In genomic region chr22:37658133-37659065, GRCh38 we compare ENCODE assay signal across 8 cellular contexts. TPM values are rescaled to one million over a fixed set of nuclear protein-coding genes. Genes with fewer than 3 reads are reported as not detected.
DNase-seq lines count a peak whose midpoint lies in the region; TF ChIP-seq lines count a peak whose summit lies in the region.

PDXP (plus strand) TSS chr22:37658723; CDS start chr22:37658783, 60 bp downstream.

- peaks cover 38% of the 10 kb centered on the region for H3K4me1 Mint-ChIP-seq in nephron
- H3K4me1 Mint-ChIP-seq in stimulated activated naive CD8-positive, alpha-beta T cell treated with anti-CD3 and anti-CD28 coated beads, Interleukin-15, Interleukin-2, amounts not matched to agents 100 ng/mL and 50 ng/mL, for 24 hours (ENCODE audit: low read depth): peaks cover 41% of the 10 kb centered on the region

- H3K27me3 Mint-ChIP-seq in nephron (ENCODE audit: low read depth): no peaks in the 10 kb centered on the region
- no peaks in the 10 kb centered on the region for H3K27me3 Mint-ChIP-seq in stimulated activated naive CD8-positive, alpha-beta T cell treated with anti-CD3 and anti-CD28 coated beads, Interleukin-15, Interleukin-2, amounts not matched to agents 100 ng/mL and 50 ng/mL, for 24 hours

- peaks cover 4% of the 10 kb centered on the region for H3K36me3 ChIP-seq in H7 (replicated peaks; ENCODE audit: control insufficient read depth, insufficient read depth, low read length)

- H3K36me3 Mint-ChIP-seq in nephron (ENCODE audit: low read depth): no peaks in the 10 kb centered on the region
- peaks cover 13% of the 10 kb centered on the region for H3K36me3 Mint-ChIP-seq in stimulated activated naive CD8-positive, alpha-beta T cell treated with anti-CD3 and anti-CD28 coated beads, Interleukin-15, Interleukin-2, amounts not matched to agents 100 ng/mL and 50 ng/mL, for 24 hours (ENCODE audit: low read depth)

- H3K9me3 Mint-ChIP-seq in nephron: no peaks in the 10 kb centered on the region
- H3K9me3 Mint-ChIP-seq in stimulated activated naive CD8-positive, alpha-beta T cell treated with anti-CD3 and anti-CD28 coated beads, Interleukin-15, Interleukin-2, amounts not matched to agents 100 ng/mL and 50 ng/mL, for 24 hours: no peaks in the 10 kb centered on the region

- peak; percentile 100 for DNase-seq in ELF-1 (ENCODE audit: low read depth, low spot score)
- DNase-seq in H7: peak; percentile 99
- DNase-seq in M059J (ENCODE audit: low read depth): peak; percentile 99
- DNase-seq in SHP77 (lab: John Stamatoyannopoulos, UW): peak; percentile 99
- peak; percentile 98 for DNase-seq in activated effector memory CD4-positive, alpha-beta T cell treated with Interleukin-2 at 50 U/mL for 16 hours
- DNase-seq in fibroblast of the aortic adventitia (ENCODE audit: low read depth): peak; percentile 100

- peak within 1 kb of the TSS; percentile 91 to 93 (median 91) for H3K27ac Mint-ChIP-seq in nephron
- H3K27ac Mint-ChIP-seq in stimulated activated naive CD8-positive, alpha-beta T cell treated with anti-CD3 and anti-CD28 coated beads, Interleukin-15, Interleukin-2, amounts not matched to agents 100 ng/mL and 50 ng/mL, for 24 hours: peak within 1 kb of the TSS; percentile 91

- H3K4me3 ChIP-seq in H7 (ENCODE audit: insufficient read depth, low read depth, low read length): peak within 1 kb of the TSS; percentile 86
- H3K4me3 ChIP-seq in fibroblast of the aortic adventitia (ENCODE audit: low read depth, low read length): peak within 1 kb of the TSS; percentile 78

- TF ChIP-seq CTCF in fibroblast of the aortic adventitia (IDR thresholded peaks at IDR 0.05; ENCODE audit: insufficient read depth, low read length): no peak
- no peak for TF ChIP-seq CTCF in nephron (IDR thresholded peaks at IDR 0.05; ENCODE audit: unreplicated experiment in 3 of 3)

- H3K4me3 Mint-ChIP-seq in nephron: peak within 1 kb of the TSS; percentile 90 to 93 (median 90)
- peak within 1 kb of the TSS; percentile 89 for H3K4me3 Mint-ChIP-seq in stimulated activated naive CD8-positive, alpha-beta T cell treated with anti-CD3 and anti-CD28 coated beads, Interleukin-15, Interleukin-2, amounts not matched to agents 100 ng/mL and 50 ng/mL, for 24 hours

- H3K27me3 ChIP-seq in H7 (ENCODE audit: control insufficient read depth, insufficient read depth, low read length): no peaks in the 10 kb centered on the region

RNA-seq across cellular contexts. Expression of gene PDXP, which starts in this region (rescaled TPM):
- 54.1 and 60.9 TPM in 2 replicates for total RNA-seq in H7 (2014; rRNA removed; shearing (Covaris generic))
- total RNA-seq in M059J (2014; rRNA removed; shearing (Covaris generic)): 29.8 and 32.6 TPM in 2 replicates
- total RNA-seq in fibroblast of the aortic adventitia (ENCODE audit: low replicate concordance): 3.4 and 7.4 TPM in 2 replicates

Comparison
In these comparisons a context has a peak if more than half of its experiments do, and no peak if none do; other contexts are left out.
1. Peak in every context shown above with its lines: DNase-seq and H3K4me3 ChIP-seq.